1 cellular context compared by ENCODE assay signal in the genomic region with DNA sequence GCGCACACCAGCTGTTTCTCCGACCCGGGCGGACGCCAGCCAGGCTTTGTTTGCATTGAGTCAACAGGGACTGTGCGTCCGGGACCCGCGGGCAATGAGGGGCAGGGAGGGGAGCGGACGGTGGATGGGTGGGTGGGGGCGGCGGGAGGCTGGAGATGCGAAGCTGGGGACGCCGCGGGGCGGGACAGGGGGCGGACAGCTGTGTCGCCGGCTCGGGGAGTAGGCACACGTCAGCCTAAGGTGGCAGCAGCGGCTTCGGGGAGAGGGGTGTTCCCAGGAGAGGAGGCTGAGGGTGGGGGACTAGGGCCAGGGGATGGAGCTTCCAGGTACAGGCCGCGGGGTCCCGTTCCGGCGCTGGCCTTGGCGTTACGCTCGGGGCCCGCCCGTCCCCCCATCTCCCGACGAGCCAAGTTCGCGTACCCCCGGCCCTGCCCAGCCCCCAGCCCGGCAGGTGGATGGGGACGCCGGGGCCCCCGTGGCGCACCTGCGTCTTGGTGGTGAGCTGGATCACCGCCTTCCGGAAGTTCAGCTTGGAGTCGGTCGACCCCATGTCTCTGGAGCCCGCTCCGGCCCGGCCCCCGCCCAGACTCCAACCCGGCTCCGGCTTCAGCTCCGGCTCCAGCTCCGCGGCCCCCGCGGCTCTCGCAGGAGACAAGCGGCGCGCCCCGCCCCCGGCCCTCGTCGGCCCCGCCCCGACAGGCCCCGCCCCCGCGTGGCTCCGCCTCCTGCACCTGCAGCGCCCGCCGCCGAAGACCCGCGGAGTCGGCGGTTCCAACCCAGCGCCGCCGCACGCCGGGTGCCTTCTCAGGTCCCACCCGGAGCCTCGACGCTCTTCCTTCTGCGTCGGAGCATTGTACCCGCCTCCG.
TF ChIP-seq lines count a peak whose summit lies in the region.

TSS of gene HID1 (minus strand) at position 653 of the 866 bp plus-strand sequence. CDS start at position 550, 103 bp downstream.

TF ChIP-seq in HepG2, 621 proteins besides CTCF, POLR2A, EP300 and RAD21 (continued from another document and continues in another):
- TF ChIP-seq TRIM22 (IDR thresholded peaks at IDR 0.05): no peak
- TF ChIP-seq, protein P1, sequence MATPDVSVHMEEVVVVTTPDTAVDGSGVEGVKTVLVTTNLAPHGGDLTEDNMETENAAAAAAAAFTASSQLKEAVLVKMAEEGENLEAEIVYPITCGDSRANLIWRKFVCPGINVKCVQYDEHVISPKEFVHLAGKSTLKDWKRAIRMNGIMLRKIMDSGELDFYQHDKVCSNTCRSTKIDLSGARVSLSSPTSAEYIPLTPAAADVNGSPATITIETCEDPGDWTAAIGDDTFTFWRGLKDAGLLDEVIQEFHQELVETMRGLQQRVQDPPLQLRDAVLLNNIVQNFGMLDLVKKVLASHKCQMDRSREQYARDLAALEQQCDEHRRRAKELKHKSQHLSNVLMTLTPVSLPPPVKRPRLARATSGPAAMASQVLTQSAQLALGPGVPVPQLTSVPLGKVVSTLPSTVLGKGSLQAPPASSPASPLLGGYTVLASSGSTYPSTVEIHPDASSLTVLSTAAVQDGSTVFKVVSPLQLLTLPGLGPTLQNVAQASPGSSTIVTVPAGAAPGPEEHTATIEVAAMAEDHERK (CRISPR knock-in tag; IDR thresholded peaks at IDR 0.05; ENCODE audit: low read depth): no peak
- TF ChIP-seq HNRNPLL (IDR thresholded peaks at IDR 0.05; ENCODE audit: low read depth, low read length, poor library complexity, severe bottlenecking): peak; percentile 38
- no peak for TF ChIP-seq USF2 (IDR thresholded peaks at IDR 0.05; ENCODE audit: low read depth, low read length)
- no peak for TF ChIP-seq USF2 (CRISPR knock-in tag; IDR thresholded peaks at IDR 0.05; ENCODE audit: borderline replicate concordance)
- no peak for TF ChIP-seq REST (IDR thresholded peaks at IDR 0.05; ENCODE audit: borderline replicate concordance in 1 of 2, low read depth in 1 of 2, low read length in 2 of 2)
- TF ChIP-seq KDM2A (CRISPR knock-in tag; IDR thresholded peaks at IDR 0.05; ENCODE audit: borderline replicate concordance, low read depth): peak; percentile 84
- TF ChIP-seq ZNF34 (CRISPR knock-in tag; IDR thresholded peaks at IDR 0.05; ENCODE audit: borderline replicate concordance): no peak
- peak; percentile 94 for TF ChIP-seq NCOA1 (CRISPR knock-in tag; IDR thresholded peaks at IDR 0.05)
- no peak for TF ChIP-seq MBD4 (IDR thresholded peaks at IDR 0.05; ENCODE audit: borderline replicate concordance, low read length)
- no peak for TF ChIP-seq ZNF781 (CRISPR knock-in tag; IDR thresholded peaks at IDR 0.05; ENCODE audit: borderline replicate concordance, not compliant biosample characterization)
- no peak for TF ChIP-seq ZNF879 (CRISPR knock-in tag; IDR thresholded peaks at IDR 0.05)
- TF ChIP-seq SMAD9 (CRISPR knock-in tag; IDR thresholded peaks at IDR 0.05): no peak
- no peak for TF ChIP-seq ZFX (CRISPR knock-in tag; IDR thresholded peaks at IDR 0.05; ENCODE audit: low read depth)
- TF ChIP-seq ZNF382 (CRISPR knock-in tag; IDR thresholded peaks at IDR 0.05; ENCODE audit: borderline replicate concordance): no peak
- TF ChIP-seq ZFP37 (CRISPR knock-in tag; IDR thresholded peaks at IDR 0.05; ENCODE audit: borderline replicate concordance): no peak
- TF ChIP-seq YEATS4 (CRISPR knock-in tag; IDR thresholded peaks at IDR 0.05; ENCODE audit: borderline replicate concordance): peak; percentile 52
- TF ChIP-seq STAT6 (CRISPR knock-in tag; IDR thresholded peaks at IDR 0.05; ENCODE audit: borderline replicate concordance): no peak
- TF ChIP-seq ZNF253 (CRISPR knock-in tag; IDR thresholded peaks at IDR 0.05; ENCODE audit: borderline replicate concordance): no peak
- no peak for TF ChIP-seq NONO (IDR thresholded peaks at IDR 0.05)
- no peak; the same call in 1 of the 2 replicates for TF ChIP-seq NONO (CRISPR knock-in tag; conservative IDR thresholded peaks at IDR 0.05)
- no peak for TF ChIP-seq RARG (CRISPR knock-in tag; IDR thresholded peaks at IDR 0.05; ENCODE audit: low read depth)
- no peak for TF ChIP-seq ZNF512B (CRISPR knock-in tag; IDR thresholded peaks at IDR 0.05; ENCODE audit: borderline replicate concordance)
- TF ChIP-seq YY1 (IDR thresholded peaks at IDR 0.05; ENCODE audit: insufficient read depth, insufficient replicate concordance, low read depth, low read length): no peak
- TF ChIP-seq HMG20A (CRISPR knock-in tag; IDR thresholded peaks at IDR 0.05; ENCODE audit: borderline replicate concordance): peak; percentile 39; the same call in 1 of the 2 replicates
- no peak for TF ChIP-seq ZNF703 (CRISPR knock-in tag; IDR thresholded peaks at IDR 0.05; ENCODE audit: borderline replicate concordance)
- 0 out of 2 replicates have a peak, but pooled peaks have one; percentile 25 for TF ChIP-seq IRF2 (CRISPR knock-in tag; IDR thresholded peaks at IDR 0.05)
- peak; percentile 74; the same call in 1 of the 2 replicates for TF ChIP-seq ZNF768 (CRISPR knock-in tag; IDR thresholded peaks at IDR 0.05)
- TF ChIP-seq, protein P2, sequence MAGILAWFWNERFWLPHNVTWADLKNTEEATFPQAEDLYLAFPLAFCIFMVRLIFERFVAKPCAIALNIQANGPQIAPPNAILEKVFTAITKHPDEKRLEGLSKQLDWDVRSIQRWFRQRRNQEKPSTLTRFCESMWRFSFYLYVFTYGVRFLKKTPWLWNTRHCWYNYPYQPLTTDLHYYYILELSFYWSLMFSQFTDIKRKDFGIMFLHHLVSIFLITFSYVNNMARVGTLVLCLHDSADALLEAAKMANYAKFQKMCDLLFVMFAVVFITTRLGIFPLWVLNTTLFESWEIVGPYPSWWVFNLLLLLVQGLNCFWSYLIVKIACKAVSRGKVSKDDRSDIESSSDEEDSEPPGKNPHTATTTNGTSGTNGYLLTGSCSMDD (CRISPR knock-in tag; IDR thresholded peaks at IDR 0.05): no peak
- TF ChIP-seq ZKSCAN8 (CRISPR knock-in tag; IDR thresholded peaks at IDR 0.05; ENCODE audit: borderline replicate concordance): no peak
- no peak for TF ChIP-seq SMYD3 (CRISPR knock-in tag; IDR thresholded peaks at IDR 0.05)
- no peak for TF ChIP-seq EED (CRISPR knock-in tag; IDR thresholded peaks at IDR 0.05)
- TF ChIP-seq ZZZ3 (CRISPR knock-in tag; IDR thresholded peaks at IDR 0.05; ENCODE audit: borderline replicate concordance): no peak
- TF ChIP-seq TGIF2 (CRISPR knock-in tag; IDR thresholded peaks at IDR 0.05): peak; percentile 38; the same call in 1 of the 2 replicates
- TF ChIP-seq ZBTB2 (CRISPR knock-in tag; IDR thresholded peaks at IDR 0.05; ENCODE audit: low read depth): peak; percentile 59; the same call in 1 of the 2 replicates
- TF ChIP-seq NR2F1 (CRISPR knock-in tag; IDR thresholded peaks at IDR 0.05): no peak
- no peak for TF ChIP-seq ZNF367 (CRISPR knock-in tag; IDR thresholded peaks at IDR 0.05; ENCODE audit: borderline replicate concordance)
- no peak for TF ChIP-seq MTA3 (CRISPR knock-in tag; IDR thresholded peaks at IDR 0.05)
- TF ChIP-seq SETDB1 (CRISPR knock-in tag; IDR thresholded peaks at IDR 0.05; ENCODE audit: borderline replicate concordance): no peak
- TF ChIP-seq SIN3B (IDR thresholded peaks at IDR 0.05; ENCODE audit: low read length): no peak
- peak; percentile 66; the same call in 1 of the 2 replicates for TF ChIP-seq ZBTB7A (CRISPR knock-in tag; IDR thresholded peaks at IDR 0.05)
- TF ChIP-seq ZNF354B (CRISPR knock-in tag; IDR thresholded peaks at IDR 0.05): no peak; the same call in 1 of the 2 replicates
